26 cellular contexts compared by ENCODE assay signal in genomic region chr17:45927247-45927646, GRCh38.
"Had no signal": no experiment of that assay in that cellular context is flagged by ENCODE, and none has a peak within 500 bp of the region (broad histone marks: within the 10 kb centered on the region; RNA-seq: fewer than 3 reads in every experiment).

No MANE protein-coding gene starts in this region.

- ATAC-seq: activated CD8-positive, alpha-beta T cell treated with anti-CD3 and anti-CD28 coated beads for 36 hours; activated naive CD8-positive, alpha-beta T cell treated with anti-CD3 and anti-CD28 coated beads, Interleukin-2, amount 50 U/mL, for 24 hours; Panc1 had no signal

- H3K4me1 ChIP-seq: SJCRH30 had no signal

- H3K4me3 Mint-ChIP-seq: activated CD4-positive, alpha-beta T cell treated with anti-CD3 and anti-CD28 coated beads, Interleukin-2, amount 10 ng/mL, durations not matched to agents 24 days and 14 days; activated CD8-positive, alpha-beta T cell treated with anti-CD3 and anti-CD28 coated beads for 36 hours; activated naive CD4-positive, alpha-beta T cell treated with anti-CD3 and anti-CD28 coated beads for 36 hours; activated naive CD8-positive, alpha-beta T cell; activated naive CD8-positive, alpha-beta T cell treated with anti-CD3 and anti-CD28 coated beads, Interleukin-2, amount 50 U/mL, for 24 hours; activated T-cell treated with anti-CD3 and anti-CD28 coated beads, Interleukin-2, amount 50 U/mL, for 24 hours had no signal

- H3K4me3 ChIP-seq: SJCRH30, SK-N-MC had no signal

- DNase-seq: activated CD4-positive, alpha-beta T cell treated with anti-CD3 and anti-CD28 coated beads, Interleukin-2, amount 10 ng/mL, durations not matched to agents 24 days and 14 days; activated CD4-positive, alpha-beta T cell treated with anti-CD3 and anti-CD28 coated beads, Interleukin-2, amount 50 U/mL, for 4 hours; activated CD8-positive, alpha-beta T cell treated with anti-CD3 and anti-CD28 coated beads for 36 hours; activated gamma-delta T cell; activated naive CD4-positive, alpha-beta T cell treated with anti-CD3 and anti-CD28 coated beads for 36 hours; activated naive CD8-positive, alpha-beta T cell treated with anti-CD3 and anti-CD28 coated beads, Interleukin-2, amount 50 U/mL, for 24 hours; activated T-cell treated with anti-CD3 and anti-CD28 coated beads, Interleukin-2, amount 50 U/mL, for 24 hours; aorta; brain microvascular endothelial cell; central memory CD4-positive, alpha-beta T cell; Karpas-422; KBM-7; NCI-H1105; NCI-H1417 treated with DMSO at 0.1 percent for 48 hours; NCI-H187 treated with DMSO at 0.1 percent for 48 hours; NCI-H2081; NCI-H345; NCI-H524 treated with DMSO at 0.1 percent for 48 hours; SHP77; SJCRH30; T1000 had no signal

- FAIRE-seq: TTC549 had no signal

- H3K9me3 Mint-ChIP-seq: activated CD4-positive, alpha-beta T cell treated with anti-CD3 and anti-CD28 coated beads, Interleukin-2, amount 10 ng/mL, durations not matched to agents 24 days and 14 days; activated naive CD4-positive, alpha-beta T cell treated with anti-CD3 and anti-CD28 coated beads for 36 hours; activated T-cell treated with anti-CD3 and anti-CD28 coated beads, Interleukin-2, amount 50 U/mL, for 24 hours; activated T-helper 2 cell treated with anti-CD3 and anti-CD28 coated beads, Interferon-gamma antibody, Interleukin-2, Interleukin-4, amounts not matched to agents 10 μg/mL and 5 μg/mL and 100 μg/mL, durations not matched to agents 14 hours and 24 hours and 36 hours had no signal

- H3K4me1 Mint-ChIP-seq: activated CD4-positive, alpha-beta T cell treated with anti-CD3 and anti-CD28 coated beads, Interleukin-2, amount 10 ng/mL, durations not matched to agents 24 days and 14 days; activated naive CD8-positive, alpha-beta T cell treated with anti-CD3 and anti-CD28 coated beads, Interleukin-2, amount 50 U/mL, for 24 hours had no signal

- H3K36me3 ChIP-seq: brain microvascular endothelial cell, SJCRH30 had no signal

- H3K27ac Mint-ChIP-seq: activated CD4-positive, alpha-beta T cell treated with anti-CD3 and anti-CD28 coated beads, Interleukin-2, amount 10 ng/mL, durations not matched to agents 24 days and 14 days; activated CD8-positive, alpha-beta T cell treated with anti-CD3 and anti-CD28 coated beads for 36 hours; activated naive CD4-positive, alpha-beta T cell treated with anti-CD3 and anti-CD28 coated beads for 36 hours; activated naive CD8-positive, alpha-beta T cell; activated naive CD8-positive, alpha-beta T cell treated with anti-CD3 and anti-CD28 coated beads, Interleukin-2, amount 50 U/mL, for 24 hours; activated T-cell treated with anti-CD3 and anti-CD28 coated beads, Interleukin-2, amount 50 U/mL, for 24 hours; activated T-helper 2 cell treated with anti-CD3 and anti-CD28 coated beads, Interferon-gamma antibody, Interleukin-2, Interleukin-4, amounts not matched to agents 10 μg/mL and 5 μg/mL and 100 μg/mL, durations not matched to agents 14 hours and 24 hours and 36 hours had no signal

- H3K27me3 ChIP-seq: brain microvascular endothelial cell, SJCRH30 had no signal

- H3K27ac ChIP-seq: brain microvascular endothelial cell, SJCRH30, SK-N-MC had no signal
